In genomic region chr6:151493495-151494234, GRCh38 we compare ENCODE assay signal across 1 cellular context.
TF ChIP-seq lines count a peak whose summit lies in the region.

Gene CCDC170 (plus strand): TSS chr6:151494017. CDS start chr6:151494129, 112 bp downstream.

TF ChIP-seq in HepG2, 621 proteins besides CTCF, POLR2A, EP300 and RAD21 (continued from another document and continues in another):
- no peak for TF ChIP-seq ETV5 (CRISPR knock-in tag; IDR thresholded peaks at IDR 0.05; ENCODE audit: borderline replicate concordance)
- no peak for TF ChIP-seq ZNF446 (CRISPR knock-in tag; IDR thresholded peaks at IDR 0.05)
- no peak for TF ChIP-seq ZNF660 (CRISPR knock-in tag; IDR thresholded peaks at IDR 0.05; ENCODE audit: borderline replicate concordance, low read depth)
- TF ChIP-seq HDAC2 (CRISPR knock-in tag; IDR thresholded peaks at IDR 0.05) = peak; percentile 8; the same call in 1 of the 2 replicates
- no peak for TF ChIP-seq SOX13 (IDR thresholded peaks at IDR 0.05)
- TF ChIP-seq SOX13 (CRISPR knock-in tag; conservative IDR thresholded peaks at IDR 0.05 in 1 of 2, IDR thresholded peaks at IDR 0.05 in 1 of 2) = peak in 1 of 2 experiments; percentile 4; a peak in 1 of 4 replicates
- TF ChIP-seq ZNF7 (CRISPR knock-in tag; IDR thresholded peaks at IDR 0.05) = no peak
- peak; percentile 90; the same call in 1 of the 2 replicates for TF ChIP-seq ATF7-NPFF (CRISPR knock-in tag; IDR thresholded peaks at IDR 0.05; ENCODE audit: low read depth)
- no peak for TF ChIP-seq ZNF317 (CRISPR knock-in tag; IDR thresholded peaks at IDR 0.05)
- TF ChIP-seq SYNCRIP (IDR thresholded peaks at IDR 0.05; ENCODE audit: insufficient read depth, low read depth, low read length) = no peak
- no peak for TF ChIP-seq SOX6 (IDR thresholded peaks at IDR 0.05)
- TF ChIP-seq SOX6 (CRISPR knock-in tag; IDR thresholded peaks at IDR 0.05) = no peak
- 0 out of 2 replicates have a peak, but pooled peaks have one; percentile 42 for TF ChIP-seq HMG20B (CRISPR knock-in tag; conservative IDR thresholded peaks at IDR 0.05)
- no peak for TF ChIP-seq AFF4 (CRISPR knock-in tag; IDR thresholded peaks at IDR 0.05)
- peak; percentile 27; the same call in 1 of the 2 replicates for TF ChIP-seq KDM6A (CRISPR knock-in tag; IDR thresholded peaks at IDR 0.05; ENCODE audit: low read depth)
- peak; percentile 41; the same call in 1 of the 2 replicates for TF ChIP-seq FOXA3 (CRISPR knock-in tag; IDR thresholded peaks at IDR 0.05)
- TF ChIP-seq ZNF564 (CRISPR knock-in tag; IDR thresholded peaks at IDR 0.05) = 0 out of 2 replicates have a peak, but pooled peaks have one; percentile 33
- peak; percentile 62; the same call in 1 of the 2 replicates for TF ChIP-seq ZNF34 (CRISPR knock-in tag; IDR thresholded peaks at IDR 0.05; ENCODE audit: borderline replicate concordance)
- peak; percentile 32; the same call in 1 of the 2 replicates for TF ChIP-seq ZNF773 (CRISPR knock-in tag; IDR thresholded peaks at IDR 0.05; ENCODE audit: borderline replicate concordance)
- TF ChIP-seq MLLT10 (CRISPR knock-in tag; IDR thresholded peaks at IDR 0.05) = no peak
- peak; percentile 57 for TF ChIP-seq RNF2 (conservative IDR thresholded peaks at IDR 0.05; ENCODE audit: low read depth)
- no peak for TF ChIP-seq CHD2 (IDR thresholded peaks at IDR 0.05; ENCODE audit: low read depth, low read length)
- peak; percentile 87 for TF ChIP-seq EED (CRISPR knock-in tag; IDR thresholded peaks at IDR 0.05)
- TF ChIP-seq ZNF746 (CRISPR knock-in tag; IDR thresholded peaks at IDR 0.05) = 0 out of 2 replicates have a peak, but pooled peaks have one; percentile 19
- TF ChIP-seq IRX3 (CRISPR knock-in tag; IDR thresholded peaks at IDR 0.05; ENCODE audit: borderline replicate concordance, low read depth) = no peak
- TF ChIP-seq, protein P1, sequence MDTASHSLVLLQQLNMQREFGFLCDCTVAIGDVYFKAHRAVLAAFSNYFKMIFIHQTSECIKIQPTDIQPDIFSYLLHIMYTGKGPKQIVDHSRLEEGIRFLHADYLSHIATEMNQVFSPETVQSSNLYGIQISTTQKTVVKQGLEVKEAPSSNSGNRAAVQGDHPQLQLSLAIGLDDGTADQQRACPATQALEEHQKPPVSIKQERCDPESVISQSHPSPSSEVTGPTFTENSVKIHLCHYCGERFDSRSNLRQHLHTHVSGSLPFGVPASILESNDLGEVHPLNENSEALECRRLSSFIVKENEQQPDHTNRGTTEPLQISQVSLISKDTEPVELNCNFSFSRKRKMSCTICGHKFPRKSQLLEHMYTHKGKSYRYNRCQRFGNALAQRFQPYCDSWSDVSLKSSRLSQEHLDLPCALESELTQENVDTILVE (CRISPR knock-in tag; IDR thresholded peaks at IDR 0.05) = no peak
- peak; percentile 83 for TF ChIP-seq GLI4 (CRISPR knock-in tag; IDR thresholded peaks at IDR 0.05; ENCODE audit: borderline replicate concordance)
- no peak for TF ChIP-seq ZNF543 (CRISPR knock-in tag; IDR thresholded peaks at IDR 0.05)
- peak; percentile 48; the same call in 1 of the 2 replicates for TF ChIP-seq ZNF784 (CRISPR knock-in tag; IDR thresholded peaks at IDR 0.05; ENCODE audit: borderline replicate concordance)
- TF ChIP-seq ZFYVE20 (CRISPR knock-in tag; IDR thresholded peaks at IDR 0.05; ENCODE audit: borderline replicate concordance, low read depth) = 0 out of 2 replicates have a peak, but pooled peaks have one; percentile 24
- TF ChIP-seq STAT6 (CRISPR knock-in tag; IDR thresholded peaks at IDR 0.05; ENCODE audit: borderline replicate concordance) = peak; percentile 31; the same call in 1 of the 2 replicates
- TF ChIP-seq ARID5B (CRISPR knock-in tag; IDR thresholded peaks at IDR 0.05) = no peak; the same call in none of the 2 replicates
- no peak for TF ChIP-seq FIP1L1 (IDR thresholded peaks at IDR 0.05; ENCODE audit: borderline replicate concordance, insufficient read depth, low read depth, low read length)
- no peak for TF ChIP-seq MEF2D (CRISPR knock-in tag; IDR thresholded peaks at IDR 0.05)
- peak; percentile 30; the same call in 1 of the 2 replicates for TF ChIP-seq ZNF792 (CRISPR knock-in tag; IDR thresholded peaks at IDR 0.05)
- no peak for TF ChIP-seq MTA3 (CRISPR knock-in tag; IDR thresholded peaks at IDR 0.05)
- peak; percentile 78 for TF ChIP-seq MTF2 (CRISPR knock-in tag; IDR thresholded peaks at IDR 0.05; ENCODE audit: borderline replicate concordance)
- TF ChIP-seq SMYD3 (CRISPR knock-in tag; IDR thresholded peaks at IDR 0.05) = no peak
- TF ChIP-seq ZBTB21 (CRISPR knock-in tag; IDR thresholded peaks at IDR 0.05) = no peak
- no peak for TF ChIP-seq ARID2 (CRISPR knock-in tag; IDR thresholded peaks at IDR 0.05; ENCODE audit: borderline replicate concordance)
- no peak for TF ChIP-seq NFYB (CRISPR knock-in tag; IDR thresholded peaks at IDR 0.05)
- TF ChIP-seq ESRRA (CRISPR knock-in tag; IDR thresholded peaks at IDR 0.05; ENCODE audit: low read depth) = no peak
- no peak for TF ChIP-seq ZFAT (CRISPR knock-in tag; conservative IDR thresholded peaks at IDR 0.05)
- TF ChIP-seq CEBPG (CRISPR knock-in tag; IDR thresholded peaks at IDR 0.05) = no peak
- TF ChIP-seq ZBTB2 (CRISPR knock-in tag; IDR thresholded peaks at IDR 0.05; ENCODE audit: low read depth) = peak; percentile 81
- peak; percentile 95 for TF ChIP-seq ZNF546 (CRISPR knock-in tag; conservative IDR thresholded peaks at IDR 0.05)
- TF ChIP-seq NR2C2 (CRISPR knock-in tag; IDR thresholded peaks at IDR 0.05; ENCODE audit: borderline replicate concordance) = no peak
- no peak for TF ChIP-seq ZNF44 (CRISPR knock-in tag; IDR thresholded peaks at IDR 0.05)
- TF ChIP-seq ZUFSP (CRISPR knock-in tag; IDR thresholded peaks at IDR 0.05; ENCODE audit: borderline replicate concordance) = no peak
- TF ChIP-seq KLF16 (CRISPR knock-in tag; IDR thresholded peaks at IDR 0.05) = no peak
- TF ChIP-seq ZBTB3 (CRISPR knock-in tag; IDR thresholded peaks at IDR 0.05; ENCODE audit: borderline replicate concordance, low read depth) = no peak
- TF ChIP-seq FUBP1 (CRISPR knock-in tag; IDR thresholded peaks at IDR 0.05; ENCODE audit: borderline replicate concordance) = no peak
- no peak for TF ChIP-seq ZNF12 (CRISPR knock-in tag; IDR thresholded peaks at IDR 0.05)
